Comparison of ENCODE assay signal across 8 cellular contexts in genomic region chr5:138212828-138213160, GRCh38. TPM values are rescaled to one million over a fixed set of nuclear protein-coding genes. Genes with fewer than 3 reads are reported as not detected.
DNase-seq lines count a peak whose midpoint lies in the region; ATAC-seq and TF ChIP-seq lines count a peak whose summit lies in the region.

No MANE protein-coding gene starts in this region.

- peaks cover 11% of the 10 kb centered on the region for H3K36me3 Mint-ChIP-seq in activated CD4-positive, alpha-beta T cell treated with anti-CD3 and anti-CD28 coated beads for 36 hours (ENCODE audit: low read depth)

- H3K27ac Mint-ChIP-seq in activated CD4-positive, alpha-beta T cell treated with anti-CD3 and anti-CD28 coated beads for 36 hours, result peak overlapping the region; percentile 94

- peak; percentile 42 for DNase-seq in activated CD4-positive, alpha-beta T cell treated with anti-CD3 and anti-CD28 coated beads for 36 hours
- no peak for DNase-seq in activated CD4-positive, alpha-beta T cell treated with anti-CD3 and anti-CD28 coated beads for 48 hours
- DNase-seq in fibroblast of lung (ENCODE audit: low read depth in 2 of 2) (no peak), omental fat pad (ENCODE audit: low spot score) (no peak), NCI-H510A (lab: John Stamatoyannopoulos, UW) (no peak), KG1 (lab: John Stamatoyannopoulos, UW) (no peak)

- H3K79me2 ChIP-seq in fibroblast of lung (ENCODE audit: control insufficient read depth, insufficient read depth, low read length), result peaks cover 39% of the 10 kb centered on the region

- H4K20me1 ChIP-seq in fibroblast of lung (ENCODE audit: control insufficient read depth, extremely low read depth, insufficient read depth, low read length), result no peaks in the 10 kb centered on the region

- TF ChIP-seq CTCF in fibroblast of lung (conservative IDR thresholded peaks at IDR 0.05 in 1 of 2, IDR thresholded peaks at IDR 0.05 in 1 of 2; ENCODE audit: low read depth in 1 of 2, low read length in 2 of 2) (no peak), omental fat pad (IDR thresholded peaks at IDR 0.05) (no peak)

- H3K4me3 Mint-ChIP-seq in activated CD4-positive, alpha-beta T cell treated with anti-CD3 and anti-CD28 coated beads for 36 hours, result peak overlapping the region; percentile 92

- POLR2A ChIA-PET in activated CD4-positive, alpha-beta T cell treated with anti-CD3 and anti-CD28 coated beads for 36 hours (lab: Charles Lee), result interaction anchor here (1.0 to 2.2 kb wide), 6 partner anchors 24 to 330 kb away, joined by 3 to 10 read pairs (median 5); partner anchors contain the start of genes CDC25C, ETF1, KDM3B and KIF20A

- no peaks in the 10 kb centered on the region for H3K9me3 Mint-ChIP-seq in activated CD4-positive, alpha-beta T cell treated with anti-CD3 and anti-CD28 coated beads for 36 hours (ENCODE audit: low read depth)

- peak overlapping the region; percentile 94 for H3K9ac ChIP-seq in fibroblast of lung (ENCODE audit: insufficient read depth, low read length)

- H2AFZ ChIP-seq in fibroblast of lung (ENCODE audit: low read length), result peak overlapping the region; percentile 100

- H3K27ac ChIP-seq in fibroblast of lung (ENCODE audit: insufficient read depth, low read length), result peak overlapping the region; percentile 91

- CTCF ChIA-PET in activated CD4-positive, alpha-beta T cell treated with anti-CD3 and anti-CD28 coated beads for 36 hours (lab: Charles Lee), result interaction anchor here (0.6 to 2.5 kb wide), 11 partner anchors 10 to 197 kb away, joined by 3 to 18 read pairs (median 3); partner anchors contain the start of genes BRD8, CDC25C, KDM3B and KIF20A

- H3K9me3 ChIP-seq in fibroblast of lung (ENCODE audit: control insufficient read depth, insufficient read depth, low read depth, low read length), result no peaks in the 10 kb centered on the region

- no peaks in the 10 kb centered on the region for H3K36me3 ChIP-seq in fibroblast of lung (ENCODE audit: control insufficient read depth, insufficient read depth, low read length)

- no peaks in the 10 kb centered on the region for H3K27me3 ChIP-seq in fibroblast of lung (ENCODE audit: control insufficient read depth, insufficient read depth, low read length)

- H3K4me2 ChIP-seq in fibroblast of lung (ENCODE audit: extremely low read depth, insufficient read depth, low read length), result peak overlapping the region; percentile 71

- ATAC-seq in activated CD4-positive, alpha-beta T cell treated with anti-CD3 and anti-CD28 coated beads for 36 hours, result peak; percentile 34
- ATAC-seq in HG02642 (IDR thresholded peaks at IDR 0.05; ENCODE audit: poor library complexity, unreplicated experiment) (peak; percentile 7), SK-N-SH treated with all-trans-retinoic acid at 6 μM for 48 hours (peak; percentile 39), omental fat pad (ENCODE audit: low FRiP score) (peak; percentile 58)

- H3K27me3 Mint-ChIP-seq in activated CD4-positive, alpha-beta T cell treated with anti-CD3 and anti-CD28 coated beads for 36 hours, result no peaks in the 10 kb centered on the region

- H3K4me1 ChIP-seq in fibroblast of lung (ENCODE audit: control insufficient read depth, extremely low read depth, insufficient read depth, low read length), result no peaks in the 10 kb centered on the region

- H3K4me3 ChIP-seq in fibroblast of lung (replicated peaks in 1 of 4; ENCODE audit: control extremely low read depth in 1 of 4, insufficient read depth in 1 of 4, low read depth in 3 of 4, low read length in 4 of 4), result peak overlapping the region; percentile 84 to 100 (median 96)

- peaks cover 20% of the 10 kb centered on the region for H3K4me1 Mint-ChIP-seq in activated CD4-positive, alpha-beta T cell treated with anti-CD3 and anti-CD28 coated beads for 36 hours

- intact Hi-C loops in activated CD4-positive, alpha-beta T cell treated with anti-CD3 and anti-CD28 coated beads for 36 hours (cut with DNase I, micrococcal nuclease), result loop anchor here (1.0 to 10.0 kb wide), 15 partner anchors 34 to 1892 kb away; partner anchors contain the start of genes BRD8 (in 2 of the 2), FAM53C (in 2 of the 2), CDC25C (in 1 of the 2) and ETF1 (in 1 of the 2)

TF ChIP-seq in SK-N-SH treated with all-trans-retinoic acid at 6 μM for 48 hours, 23 proteins besides CTCF, POLR2A, EP300 and RAD21 (continues in another document):
- TF ChIP-seq, protein P1, sequence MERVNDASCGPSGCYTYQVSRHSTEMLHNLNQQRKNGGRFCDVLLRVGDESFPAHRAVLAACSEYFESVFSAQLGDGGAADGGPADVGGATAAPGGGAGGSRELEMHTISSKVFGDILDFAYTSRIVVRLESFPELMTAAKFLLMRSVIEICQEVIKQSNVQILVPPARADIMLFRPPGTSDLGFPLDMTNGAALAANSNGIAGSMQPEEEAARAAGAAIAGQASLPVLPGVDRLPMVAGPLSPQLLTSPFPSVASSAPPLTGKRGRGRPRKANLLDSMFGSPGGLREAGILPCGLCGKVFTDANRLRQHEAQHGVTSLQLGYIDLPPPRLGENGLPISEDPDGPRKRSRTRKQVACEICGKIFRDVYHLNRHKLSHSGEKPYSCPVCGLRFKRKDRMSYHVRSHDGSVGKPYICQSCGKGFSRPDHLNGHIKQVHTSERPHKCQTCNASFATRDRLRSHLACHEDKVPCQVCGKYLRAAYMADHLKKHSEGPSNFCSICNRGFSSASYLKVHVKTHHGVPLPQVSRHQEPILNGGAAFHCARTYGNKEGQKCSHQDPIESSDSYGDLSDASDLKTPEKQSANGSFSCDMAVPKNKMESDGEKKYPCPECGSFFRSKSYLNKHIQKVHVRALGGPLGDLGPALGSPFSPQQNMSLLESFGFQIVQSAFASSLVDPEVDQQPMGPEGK (CRISPR knock-in tag; IDR thresholded peaks at IDR 0.05; ENCODE audit: borderline replicate concordance), result no peak
- TF ChIP-seq OSR1 (CRISPR knock-in tag; IDR thresholded peaks at IDR 0.05) (no peak), ESRRG (CRISPR knock-in tag; IDR thresholded peaks at IDR 0.05) (no peak), RARB (CRISPR knock-in tag; IDR thresholded peaks at IDR 0.05) (no peak), ZNF8 (CRISPR knock-in tag; IDR thresholded peaks at IDR 0.05) (no peak), TOX (CRISPR knock-in tag; IDR thresholded peaks at IDR 0.05; ENCODE audit: borderline replicate concordance) (no peak), ZFP30 (CRISPR knock-in tag; IDR thresholded peaks at IDR 0.05) (no peak), CSDC2 (CRISPR knock-in tag; IDR thresholded peaks at IDR 0.05) (no peak), ZFP3 (CRISPR knock-in tag; IDR thresholded peaks at IDR 0.05) (no peak)
- TF ChIP-seq, protein P2, sequence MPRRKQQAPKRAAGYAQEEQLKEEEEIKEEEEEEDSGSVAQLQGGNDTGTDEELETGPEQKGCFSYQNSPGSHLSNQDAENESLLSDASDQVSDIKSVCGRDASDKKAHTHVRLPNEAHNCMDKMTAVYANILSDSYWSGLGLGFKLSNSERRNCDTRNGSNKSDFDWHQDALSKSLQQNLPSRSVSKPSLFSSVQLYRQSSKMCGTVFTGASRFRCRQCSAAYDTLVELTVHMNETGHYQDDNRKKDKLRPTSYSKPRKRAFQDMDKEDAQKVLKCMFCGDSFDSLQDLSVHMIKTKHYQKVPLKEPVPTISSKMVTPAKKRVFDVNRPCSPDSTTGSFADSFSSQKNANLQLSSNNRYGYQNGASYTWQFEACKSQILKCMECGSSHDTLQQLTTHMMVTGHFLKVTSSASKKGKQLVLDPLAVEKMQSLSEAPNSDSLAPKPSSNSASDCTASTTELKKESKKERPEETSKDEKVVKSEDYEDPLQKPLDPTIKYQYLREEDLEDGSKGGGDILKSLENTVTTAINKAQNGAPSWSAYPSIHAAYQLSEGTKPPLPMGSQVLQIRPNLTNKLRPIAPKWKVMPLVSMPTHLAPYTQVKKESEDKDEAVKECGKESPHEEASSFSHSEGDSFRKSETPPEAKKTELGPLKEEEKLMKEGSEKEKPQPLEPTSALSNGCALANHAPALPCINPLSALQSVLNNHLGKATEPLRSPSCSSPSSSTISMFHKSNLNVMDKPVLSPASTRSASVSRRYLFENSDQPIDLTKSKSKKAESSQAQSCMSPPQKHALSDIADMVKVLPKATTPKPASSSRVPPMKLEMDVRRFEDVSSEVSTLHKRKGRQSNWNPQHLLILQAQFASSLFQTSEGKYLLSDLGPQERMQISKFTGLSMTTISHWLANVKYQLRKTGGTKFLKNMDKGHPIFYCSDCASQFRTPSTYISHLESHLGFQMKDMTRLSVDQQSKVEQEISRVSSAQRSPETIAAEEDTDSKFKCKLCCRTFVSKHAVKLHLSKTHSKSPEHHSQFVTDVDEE (CRISPR knock-in tag; IDR thresholded peaks at IDR 0.05), result no peak
- TF ChIP-seq, protein P3, sequence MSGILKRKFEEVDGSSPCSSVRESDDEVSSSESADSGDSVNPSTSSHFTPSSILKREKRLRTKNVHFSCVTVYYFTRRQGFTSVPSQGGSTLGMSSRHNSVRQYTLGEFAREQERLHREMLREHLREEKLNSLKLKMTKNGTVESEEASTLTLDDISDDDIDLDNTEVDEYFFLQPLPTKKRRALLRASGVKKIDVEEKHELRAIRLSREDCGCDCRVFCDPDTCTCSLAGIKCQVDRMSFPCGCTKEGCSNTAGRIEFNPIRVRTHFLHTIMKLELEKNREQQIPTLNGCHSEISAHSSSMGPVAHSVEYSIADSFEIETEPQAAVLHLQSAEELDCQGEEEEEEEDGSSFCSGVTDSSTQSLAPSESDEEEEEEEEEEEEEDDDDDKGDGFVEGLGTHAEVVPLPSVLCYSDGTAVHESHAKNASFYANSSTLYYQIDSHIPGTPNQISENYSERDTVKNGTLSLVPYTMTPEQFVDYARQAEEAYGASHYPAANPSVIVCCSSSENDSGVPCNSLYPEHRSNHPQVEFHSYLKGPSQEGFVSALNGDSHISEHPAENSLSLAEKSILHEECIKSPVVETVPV (CRISPR knock-in tag; IDR thresholded peaks at IDR 0.05), result no peak

RNA-seq across cellular contexts. Expression of gene CDC23, which starts 0.3 kb away (rescaled TPM):
- 10 to 100 TPM; 34.0 to 38.1 TPM for total RNA-seq in activated CD4-positive, alpha-beta T cell treated with anti-CD3 and anti-CD28 coated beads for 36 hours
- total RNA-seq in fibroblast of lung (21.3 and 26.8 TPM in 2 replicates), omental fat pad (10 to 100 TPM; 11.6 to 16.3 (median 14.5) TPM)
- 28.8 and 31.8 TPM in 2 replicates for polyA plus RNA-seq in fibroblast of lung
- polyA plus RNA-seq in fibroblast of lung (2012), result 16.6 and 19.3 TPM in 2 replicates
- 10.1 and 26.3 TPM in 2 replicates for polyA minus RNA-seq in fibroblast of lung (ENCODE audit: low replicate concordance)

RNA-seq across cellular contexts. Expression of gene KIF20A, which starts 33.9 kb away (rescaled TPM):
- 10 to 100 TPM; 66.6 to 76.3 TPM for total RNA-seq in activated CD4-positive, alpha-beta T cell treated with anti-CD3 and anti-CD28 coated beads for 36 hours
- total RNA-seq in fibroblast of lung (1.8 and 23.8 TPM in 2 replicates), omental fat pad (1 to 10 TPM in 2 of 4 donors, under 1 TPM in 1, not detected in 1; 0.37 to 3.2 (median 3.0) TPM)
- 17.4 and 68.7 TPM in 2 replicates for polyA plus RNA-seq in fibroblast of lung
- polyA plus RNA-seq in fibroblast of lung (2012), result 13.1 and 47.3 TPM in 2 replicates
- 79.9 and 113 TPM in 2 replicates for polyA minus RNA-seq in fibroblast of lung (ENCODE audit: low replicate concordance)

RNA-seq across cellular contexts. Expression of gene BRD8, which starts 34.4 kb away (rescaled TPM):
- 10 to 100 TPM; 60.7 to 61.4 TPM for total RNA-seq in activated CD4-positive, alpha-beta T cell treated with anti-CD3 and anti-CD28 coated beads for 36 hours
- total RNA-seq in fibroblast of lung, result 38.5 and 47.4 TPM in 2 replicates
- polyA plus RNA-seq in fibroblast of lung, result 52.1 and 62.2 TPM in 2 replicates
- 34.9 and 41.1 TPM in 2 replicates for polyA plus RNA-seq in fibroblast of lung (2012)
- polyA minus RNA-seq in fibroblast of lung (ENCODE audit: low replicate concordance), result 24.8 and 28.2 TPM in 2 replicates
- 10 to 100 TPM; 25.0 to 49.2 (median 29.0) TPM for total RNA-seq in omental fat pad

Comparison
In these comparisons a context has a peak if more than half of its experiments do, and no peak if none do; other contexts are left out.
1. ATAC-seq: peak in every context shown above with its lines; median percentile 58 in omental fat pad; 39 in SK-N-SH treated with all-trans-retinoic acid at 6 μM for 48 hours; 34 in activated CD4-positive, alpha-beta T cell treated with anti-CD3 and anti-CD28 coated beads for 36 hours; 7 in HG02642.